In the genomic region with DNA sequence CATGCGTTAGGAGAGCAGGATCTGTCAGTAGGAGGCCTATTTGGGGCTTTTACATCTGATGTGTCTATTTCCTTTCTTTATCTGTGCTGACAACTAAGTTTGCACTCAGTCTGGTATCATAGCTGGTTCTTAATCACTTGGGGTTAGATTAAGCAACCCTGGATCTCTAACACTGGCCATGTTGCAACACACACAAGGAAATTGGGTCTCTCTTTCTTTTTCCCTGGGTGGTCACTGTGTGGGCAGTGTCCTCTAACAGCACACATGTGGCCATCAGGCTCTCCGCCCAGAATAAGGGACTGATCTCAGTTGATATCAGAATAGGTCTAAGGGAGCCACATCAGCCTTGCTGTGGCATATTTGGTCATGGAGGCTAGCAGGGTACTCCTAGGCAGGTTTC, we compare ENCODE assay signal across 14 cellular contexts. TPM values are rescaled to one million over a fixed set of nuclear protein-coding genes. Genes with fewer than 3 reads are reported as not detected.
DNase-seq lines count a peak whose midpoint lies in the region; FAIRE-seq and TF ChIP-seq lines count a peak whose summit lies in the region.
"Had no signal": no experiment of that assay in that cellular context is flagged by ENCODE, and none has a peak within 500 bp of the region (broad histone marks: within the 10 kb centered on the region; RNA-seq: fewer than 3 reads in every experiment).

No MANE protein-coding gene starts in this region.

- H3K36me3 Mint-ChIP-seq in HFFc6 (ENCODE audit: low read depth) = peaks cover 49% of the 10 kb centered on the region
- H3K36me3 Mint-ChIP-seq: activated naive CD8-positive, alpha-beta T cell treated with anti-CD3 and anti-CD28 coated beads, Interleukin-2, amount 10 ng/mL, durations not matched to agents 7 days and 5 days had no signal

- H3K4me1 ChIP-seq in adipocyte (ENCODE audit: control insufficient read depth, insufficient read depth, low read length) (peaks cover 36% of the 10 kb centered on the region), left ventricle myocardium inferior (peaks cover 90% of the 10 kb centered on the region), spleen (peaks cover 0 to 40% (median 16%) of the 10 kb centered on the region in 6 donors)

- WGBS in spleen, 5 donors = 23 to 65% (median 35%) methylated on average over 2 of the region's 2 CpGs

- peak overlapping the region; percentile 87 for H3K27ac ChIP-seq in left ventricle myocardium inferior (replicated peaks)
- peak overlapping the region in 5 of 8 donors; percentile 43 to 64 (median 55) for H3K27ac ChIP-seq in spleen

- no peak overlapping the region for H3K4me3 Mint-ChIP-seq in HFFc6
- H3K4me3 Mint-ChIP-seq: activated naive CD8-positive, alpha-beta T cell treated with anti-CD3 and anti-CD28 coated beads, Interleukin-2, amount 10 ng/mL, durations not matched to agents 7 days and 5 days; CD4-positive, alpha-beta T cell; T-helper 17 cell had no signal

- peaks cover 88% of the 10 kb centered on the region for H3K4me1 Mint-ChIP-seq in HFFc6 (ENCODE audit: low read depth)
- H3K4me1 Mint-ChIP-seq: activated naive CD8-positive, alpha-beta T cell treated with anti-CD3 and anti-CD28 coated beads, Interleukin-2, amount 10 ng/mL, durations not matched to agents 7 days and 5 days; T-helper 17 cell had no signal

- TF ChIP-seq CTCF in HFFc6 (IDR thresholded peaks at IDR 0.05) (no peak), left ventricle myocardium inferior (IDR thresholded peaks at IDR 0.05; ENCODE audit: borderline replicate concordance) (no peak), spleen (IDR thresholded peaks at IDR 0.05 in 8 of 11, conservative IDR thresholded peaks at IDR 0.05 in 3 of 11) (no peak)

- H3K9me3 ChIP-seq in adipocyte (ENCODE audit: control insufficient read depth, low read length) (no peaks in the 10 kb centered on the region), left ventricle myocardium inferior (replicated peaks) (no peaks in the 10 kb centered on the region), spleen (no peaks in the 10 kb centered on the region)

- H3K27ac Mint-ChIP-seq in HFFc6 = peak overlapping the region; percentile 62
- H3K27ac Mint-ChIP-seq: activated naive CD8-positive, alpha-beta T cell treated with anti-CD3 and anti-CD28 coated beads, Interleukin-2, amount 10 ng/mL, durations not matched to agents 7 days and 5 days; CD4-positive, alpha-beta T cell; T-helper 17 cell had no signal

- H3K27me3 Mint-ChIP-seq in HFFc6 (ENCODE audit: insufficient read depth) = peaks cover 2% of the 10 kb centered on the region
- H3K27me3 Mint-ChIP-seq: activated naive CD8-positive, alpha-beta T cell treated with anti-CD3 and anti-CD28 coated beads, Interleukin-2, amount 10 ng/mL, durations not matched to agents 7 days and 5 days had no signal

- intact Hi-C loops in left ventricle myocardium inferior (cut with micrococcal nuclease) = no loop called here
- intact Hi-C loops in spleen (cut with DNase I; ENCODE audit: low total_unique reads) = no loop called here

- FAIRE-seq in GM19239 (lab: Jason Lieb, UNC) = no peak

- no peaks in the 10 kb centered on the region for H3K27me3 ChIP-seq in adipocyte (replicated peaks; ENCODE audit: control insufficient read depth, insufficient read depth, low read length)
- no peaks in the 10 kb centered on the region for H3K27me3 ChIP-seq in left ventricle myocardium inferior (ENCODE audit: low read depth)
- no peaks in the 10 kb centered on the region for H3K27me3 ChIP-seq in spleen (replicated peaks in 1 of 7)

- H3K9ac ChIP-seq in adipocyte (ENCODE audit: low read length) = no peak overlapping the region

- H3K36me3 ChIP-seq in adipocyte (ENCODE audit: control insufficient read depth, insufficient read depth, low read length, severe bottlenecking) = no peaks in the 10 kb centered on the region
- peaks cover 6% of the 10 kb centered on the region for H3K36me3 ChIP-seq in left ventricle myocardium inferior
- peaks cover 0 to 6% (median 0%) of the 10 kb centered on the region in 6 donors for H3K36me3 ChIP-seq in spleen

- TF ChIP-seq POLR2A in spleen (IDR thresholded peaks at IDR 0.05) = no peak

- H3K4me3 ChIP-seq in adipocyte (ENCODE audit: low read length) = peak overlapping the region; percentile 50
- H3K4me3 ChIP-seq in left ventricle myocardium inferior = no peak overlapping the region
- no peak overlapping the region for H3K4me3 ChIP-seq in spleen

- DNase-seq in HFFc6 (no peak), adipocyte (ENCODE audit: low read depth) (peak; percentile 84), left ventricle myocardium inferior (peak; percentile 39), spleen (no peak), COLO668 (lab: John Stamatoyannopoulos, UW; ENCODE audit: unreplicated experiment) (no peak), SHP77 treated with DMSO at 0.1 percent for 48 hours (lab: John Stamatoyannopoulos, UW) (no peak), GM19239 (ENCODE audit: insufficient read length, low spot score) (no peak)
- DNase-seq in activated T-cell treated with anti-CD3 and anti-CD28 coated beads, Interleukin-2, amount 50 U/mL, for 1 hour = no peak
- DNase-seq: activated naive CD8-positive, alpha-beta T cell treated with anti-CD3 and anti-CD28 coated beads, Interleukin-2, amount 10 ng/mL, durations not matched to agents 7 days and 5 days; CD4-positive, alpha-beta T cell; NCI-H1417; NCI-H748 treated with DMSO at 0.1 percent for 48 hours; stimulated activated CD4-positive, alpha-beta T cell treated with anti-CD3 and anti-CD28 coated beads, Interleukin-12 subunit alpha, Interleukin-12 subunit beta, amount 100 ng/mL, for 4 hours; T-helper 17 cell had no signal

- no peaks in the 10 kb centered on the region for H3K9me3 Mint-ChIP-seq in HFFc6
- H3K9me3 Mint-ChIP-seq: activated naive CD8-positive, alpha-beta T cell treated with anti-CD3 and anti-CD28 coated beads, Interleukin-2, amount 10 ng/mL, durations not matched to agents 7 days and 5 days; CD4-positive, alpha-beta T cell had no signal

RNA-seq across cellular contexts. Expression of a gene that starts 38.8 kb away (rescaled TPM):
- 100 to 1,000 TPM; 464 to 821 (median 485) TPM for total RNA-seq in HFFc6 (2021; fragmentation: NEBNext Ultra II Directional; extraction: Animal tissue kit (Norgen Biotek cat#: 25700))
- 698 TPM for total RNA-seq in left ventricle myocardium inferior
- 100 to 1,000 TPM; 450 to 947 (median 589) TPM for total RNA-seq in spleen
- 100 to 1,000 TPM; 127 to 444 (median 249) TPM for polyA plus RNA-seq in spleen

Comparison
In these comparisons a context has a peak if more than half of its experiments do, and no peak if none do; other contexts are left out.
1. DNase-seq: peak in adipocyte (single experiment) and left ventricle myocardium inferior (single experiment); none in HFFc6 (single experiment), spleen (single experiment), activated T-cell treated with anti-CD3 and anti-CD28 coated beads, Interleukin-2, amount 50 U/mL, for 1 hour (single experiment), COLO668 (single experiment), SHP77 treated with DMSO at 0.1 percent for 48 hours (single experiment) and GM19239 (single experiment).